21 cellular contexts compared by ENCODE assay signal in the genomic region with DNA sequence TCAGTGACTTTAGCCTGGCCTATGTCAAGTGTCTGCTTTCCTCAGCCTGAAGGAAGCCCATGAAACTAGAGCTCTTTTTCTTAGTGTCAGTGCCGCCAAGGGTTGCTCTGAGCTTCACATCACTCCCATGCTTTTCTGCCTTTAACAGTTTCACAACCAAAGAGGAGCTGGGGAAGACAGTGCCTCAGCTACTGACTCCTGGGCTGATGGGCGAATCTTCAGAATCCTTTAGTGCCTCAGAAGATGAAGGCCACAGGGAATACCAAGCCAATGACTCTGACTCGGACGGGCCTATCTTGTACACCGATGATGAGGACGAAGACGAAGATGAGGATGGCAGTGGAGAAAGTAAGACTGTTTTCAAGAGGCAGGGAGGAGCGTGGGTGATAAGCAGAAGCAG.
DNase-seq lines count a peak whose midpoint lies in the region; ATAC-seq and TF ChIP-seq lines count a peak whose summit lies in the region.
"Had no signal": no experiment of that assay in that cellular context is flagged by ENCODE, and none has a peak within 500 bp of the region (broad histone marks: within the 10 kb centered on the region; RNA-seq: fewer than 3 reads in every experiment).

No MANE protein-coding gene starts in this region.

- 31 to 91% methylated on average over 7 to 8 of the region's 8 CpGs for WGBS in gastroesophageal sphincter (ENCODE audit: low coverage in 1 of 2), 2 donors

- TF ChIP-seq CTCF in gastroesophageal sphincter (IDR thresholded peaks at IDR 0.05) (no peak), nephron (IDR thresholded peaks at IDR 0.05; ENCODE audit: unreplicated experiment in 3 of 3) (no peak), uterus (IDR thresholded peaks at IDR 0.05) (no peak)

- H3K36me3 ChIP-seq in gastroesophageal sphincter (peaks cover 0 to 23% of the 10 kb centered on the region in 2 donors), uterus (no peaks in the 10 kb centered on the region)

- no peaks in the 10 kb centered on the region for H3K9me3 Mint-ChIP-seq in nephron
- H3K9me3 Mint-ChIP-seq: CD4-positive, alpha-beta T cell; endodermal cell; naive B cell; T-helper 2 cell treated with Interferon-gamma antibody and Interleukin-4, amounts not matched to agents 5 μg/mL and 100 μg/mL, for 36 hours had no signal

- H3K27me3 Mint-ChIP-seq in nephron (ENCODE audit: low read depth) = no peaks in the 10 kb centered on the region
- H3K27me3 Mint-ChIP-seq: activated CD8-positive, alpha-beta memory T cell treated with anti-CD3 and anti-CD28 coated beads, Interleukin-2, amount 10 ng/mL, durations not matched to agents 7 days and 5 days; CD4-positive, alpha-beta T cell; naive B cell had no signal

- intact Hi-C loops in Right ventricle myocardium inferior (cut with DNase I) = loop anchor here (5.0 kb wide), 1 partner anchor 70 kb away; a partner anchor contains a TSS
- intact Hi-C loops in cardiac septum (cut with DNase I) = no loop called here
- intact Hi-C loops in uterus (cut with DNase I; ENCODE audit: low total_unique reads) = no loop called here

- H3K27me3 ChIP-seq in gastroesophageal sphincter = no peaks in the 10 kb centered on the region
- no peaks in the 10 kb centered on the region for H3K27me3 ChIP-seq in uterus
- H3K27me3 ChIP-seq: foreskin keratinocyte, tibial artery had no signal

- H3K9me3 ChIP-seq in gastroesophageal sphincter (no peaks in the 10 kb centered on the region), uterus (no peaks in the 10 kb centered on the region)
- H3K9me3 ChIP-seq: A549, tibial artery had no signal

- ATAC-seq in Right ventricle myocardium inferior = peak; percentile 64
- ATAC-seq in gastroesophageal sphincter = no peak
- ATAC-seq in HG03432 (IDR thresholded peaks at IDR 0.05; ENCODE audit: unreplicated experiment) = no peak
- ATAC-seq: A549; activated CD8-positive, alpha-beta memory T cell treated with anti-CD3 and anti-CD28 coated beads, Interleukin-2, amount 10 ng/mL, durations not matched to agents 7 days and 5 days had no signal

- TF ChIP-seq EP300 in gastroesophageal sphincter (IDR thresholded peaks at IDR 0.05) = no peak

- no peak for TF ChIP-seq POLR2A in gastroesophageal sphincter (IDR thresholded peaks at IDR 0.05)
- no peak for TF ChIP-seq POLR2A in uterus (IDR thresholded peaks at IDR 0.05)

- H3K4me1 ChIP-seq in gastroesophageal sphincter (peaks cover 10 to 55% (median 29%) of the 10 kb centered on the region in 3 donors), uterus (peaks cover 0 to 12% of the 10 kb centered on the region in 2 donors)
- H3K4me1 ChIP-seq: A549, foreskin keratinocyte, parathyroid adenoma had no signal

- H3K27ac ChIP-seq in gastroesophageal sphincter (peak overlapping the region in 3 of 4 donors; percentile 43 to 68 (median 59)), uterus (peak overlapping the region; percentile 79)
- H3K27ac ChIP-seq: A549, foreskin keratinocyte, parathyroid adenoma had no signal

- H3K27ac Mint-ChIP-seq in nephron = peak overlapping the region; percentile 83 to 97 (median 93)
- H3K27ac Mint-ChIP-seq: activated CD8-positive, alpha-beta memory T cell treated with anti-CD3 and anti-CD28 coated beads, Interleukin-2, amount 10 ng/mL, durations not matched to agents 7 days and 5 days; CD4-positive, alpha-beta T cell; naive B cell; T-helper 2 cell treated with Interferon-gamma antibody and Interleukin-4, amounts not matched to agents 5 μg/mL and 100 μg/mL, for 36 hours had no signal

- H3K4me3 Mint-ChIP-seq in nephron = peak overlapping the region in 2 of 3 experiments; percentile 11 to 12
- H3K4me3 Mint-ChIP-seq: activated CD8-positive, alpha-beta memory T cell treated with anti-CD3 and anti-CD28 coated beads, Interleukin-2, amount 10 ng/mL, durations not matched to agents 7 days and 5 days; CD4-positive, alpha-beta T cell; endodermal cell; naive B cell; T-helper 2 cell treated with Interferon-gamma antibody and Interleukin-4, amounts not matched to agents 5 μg/mL and 100 μg/mL, for 36 hours had no signal

- peaks cover 47% of the 10 kb centered on the region for H3K36me3 Mint-ChIP-seq in nephron (ENCODE audit: low read depth)
- H3K36me3 Mint-ChIP-seq: naive B cell had no signal

- peaks cover 39% of the 10 kb centered on the region for H3K4me1 Mint-ChIP-seq in nephron
- H3K4me1 Mint-ChIP-seq: activated CD8-positive, alpha-beta memory T cell treated with anti-CD3 and anti-CD28 coated beads, Interleukin-2, amount 10 ng/mL, durations not matched to agents 7 days and 5 days; endodermal cell; naive B cell had no signal

- no peak overlapping the region for H3K4me3 ChIP-seq in gastroesophageal sphincter
- no peak overlapping the region for H3K4me3 ChIP-seq in uterus
- H3K4me3 ChIP-seq: A549, tibial artery had no signal

- no peak for DNase-seq in Right ventricle myocardium inferior (ENCODE audit: missing footprints)
- DNase-seq in cardiac septum (ENCODE audit: low spot score) = no peak
- no peak for DNase-seq in uterus
- no peak for DNase-seq in islet precursor cell
- no peak for DNase-seq in T1000 (lab: John Stamatoyannopoulos, UW)
- DNase-seq: activated CD8-positive, alpha-beta memory T cell treated with anti-CD3 and anti-CD28 coated beads, Interleukin-2, amount 10 ng/mL, durations not matched to agents 7 days and 5 days; activated effector memory CD4-positive, alpha-beta T cell treated with Interleukin-2 at 50 U/mL for 16 hours; CD4-positive, alpha-beta T cell; DMS53; endodermal cell; Karpas-422; naive B cell; NCI-H1105 treated with DMSO at 0.1 percent for 48 hours; tibial artery had no signal
